Comparison of ENCODE assay signal across 12 cellular contexts in genomic region chr2:111032721-111033532, GRCh38.
DNase-seq lines count a peak whose midpoint lies in the region; ATAC-seq and TF ChIP-seq lines count a peak whose summit lies in the region.
"Had no signal": no experiment of that assay in that cellular context is flagged by ENCODE, and none has a peak within 500 bp of the region (broad histone marks: within the 10 kb centered on the region; RNA-seq: fewer than 3 reads in every experiment).

No MANE protein-coding gene starts in this region.

- no peak overlapping the region for H2AFZ ChIP-seq in neuronal stem cell (ENCODE audit: low read length)

- peak overlapping the region; percentile 3 for H2BK15ac ChIP-seq in neuronal stem cell (ENCODE audit: low read length)

- H2BK5ac ChIP-seq in neuronal stem cell (ENCODE audit: low read length) = no peak overlapping the region

- no peaks in the 10 kb centered on the region for H3K79me1 ChIP-seq in neuronal stem cell (ENCODE audit: low read depth, low read length)

- H2AK5ac ChIP-seq in neuronal stem cell (ENCODE audit: low read depth, low read length) = peak overlapping the region; percentile 30

- no peaks in the 10 kb centered on the region for H3K27me3 ChIP-seq in neuronal stem cell (ENCODE audit: control insufficient read depth in 3 of 3, insufficient read depth in 3 of 3, low read depth in 1 of 3, low read length in 3 of 3)

- ATAC-seq in GM19023 (IDR thresholded peaks at IDR 0.05; ENCODE audit: unreplicated experiment) = no peak
- ATAC-seq: activated T-cell treated with anti-CD3 and anti-CD28 coated beads, Interleukin-2, amount 50 U/mL, for 72 hours; natural killer cell treated with Interleukin-12 subunit alpha and Interleukin-12 subunit beta and Interleukin-15 and Interleukin-18, amount 100 ng/mL, for 72 hours had no signal

- no peak overlapping the region for H3K27ac ChIP-seq in neuronal stem cell (replicated peaks; ENCODE audit: low read length)

- peak; percentile 16 for DNase-seq in ELF-1 (ENCODE audit: low read depth, low spot score)
- DNase-seq in NCI-H460 (ENCODE audit: extremely low read depth, low read depth) = peak; percentile 43
- peak; percentile 3 for DNase-seq in fibroblast of mammary gland (ENCODE audit: low read depth)
- no peak for DNase-seq in neuronal stem cell (ENCODE audit: low spot score)
- DNase-seq in NCI-H524 treated with DMSO at 0.1 percent for 48 hours (lab: John Stamatoyannopoulos, UW) = no peak
- no peak for DNase-seq in glutamatergic neuron
- DNase-seq in NCI-H187 (lab: John Stamatoyannopoulos, UW) = no peak
- DNase-seq: GOT3, NCI-H1105 had no signal

- H3K4me3 Mint-ChIP-seq in glutamatergic neuron (ENCODE audit: unreplicated experiment) = no peak overlapping the region
- H3K4me3 Mint-ChIP-seq: activated T-cell treated with anti-CD3 and anti-CD28 coated beads, Interleukin-2, amount 50 U/mL, for 72 hours; natural killer cell treated with Interleukin-12 subunit alpha and Interleukin-12 subunit beta and Interleukin-15 and Interleukin-18, amount 100 ng/mL, for 72 hours had no signal

- no peak overlapping the region for H2BK12ac ChIP-seq in neuronal stem cell (ENCODE audit: low read length)

- no peak overlapping the region for H3K27ac Mint-ChIP-seq in glutamatergic neuron (ENCODE audit: unreplicated experiment)
- H3K27ac Mint-ChIP-seq: activated T-cell treated with anti-CD3 and anti-CD28 coated beads, Interleukin-2, amount 50 U/mL, for 72 hours had no signal

- H3K14ac ChIP-seq in neuronal stem cell (ENCODE audit: low read length) = no peak overlapping the region

- no peaks in the 10 kb centered on the region for H3K9me3 Mint-ChIP-seq in glutamatergic neuron (ENCODE audit: unreplicated experiment)
- H3K9me3 Mint-ChIP-seq: natural killer cell treated with Interleukin-12 subunit alpha and Interleukin-12 subunit beta and Interleukin-15 and Interleukin-18, amount 100 ng/mL, for 72 hours had no signal

- no peak overlapping the region for H3K23ac ChIP-seq in neuronal stem cell (ENCODE audit: low read depth, low read length, poor library complexity)

- no peaks in the 10 kb centered on the region for H3K36me3 ChIP-seq in neuronal stem cell (replicated peaks in 1 of 2; ENCODE audit: control insufficient read depth in 2 of 2, insufficient read depth in 2 of 2, low read length in 2 of 2)

- H3K4me2 ChIP-seq in neuronal stem cell (ENCODE audit: insufficient read depth, low read length, poor library complexity, severe bottlenecking) = no peak overlapping the region

- H3K4ac ChIP-seq in neuronal stem cell (ENCODE audit: low read length) = no peak overlapping the region

- peaks cover 0 to under 1% of the 10 kb centered on the region in 2 donors for H3K9me3 ChIP-seq in neuronal stem cell (replicated peaks in 1 of 2; ENCODE audit: control insufficient read depth in 2 of 2, insufficient read depth in 1 of 2, low read depth in 1 of 2, low read length in 2 of 2)

- TF ChIP-seq CTCF in fibroblast of mammary gland (conservative IDR thresholded peaks at IDR 0.05; ENCODE audit: control insufficient read depth, insufficient read depth, low read depth, low read length) (no peak), glutamatergic neuron (IDR thresholded peaks at IDR 0.05; ENCODE audit: partially characterized antibody, unreplicated experiment) (no peak)

- peak overlapping the region; percentile 4 for H3K18ac ChIP-seq in neuronal stem cell (ENCODE audit: low read length)

- peaks cover 4% of the 10 kb centered on the region for H3K27me3 Mint-ChIP-seq in glutamatergic neuron (ENCODE audit: unreplicated experiment)

- peaks cover 13% of the 10 kb centered on the region for H3K4me1 Mint-ChIP-seq in glutamatergic neuron (ENCODE audit: low read depth, unreplicated experiment)

- no CpG with 5 or more reads among the region's 10 CpGs for WGBS in neuronal stem cell (ENCODE audit: extremely low coverage in 2 of 2, insufficient read length in 2 of 2, insufficient replicate concordance in 1 of 2), 2 donors

- no peak overlapping the region for H4K91ac ChIP-seq in neuronal stem cell (ENCODE audit: low read depth, low read length, poor library complexity)

- H3K36me3 Mint-ChIP-seq in glutamatergic neuron (ENCODE audit: unreplicated experiment) = no peaks in the 10 kb centered on the region

- H3K9ac ChIP-seq in neuronal stem cell (ENCODE audit: low read depth, low read length, poor library complexity) = no peak overlapping the region

- H3K4me3 ChIP-seq in fibroblast of mammary gland (ENCODE audit: control insufficient read depth, low read depth, low read length) (no peak overlapping the region), neuronal stem cell (ENCODE audit: low read length in 2 of 2) (no peak overlapping the region)

- H3K4me1 ChIP-seq in neuronal stem cell (ENCODE audit: control insufficient read depth in 2 of 2, insufficient read depth in 1 of 2, low read depth in 1 of 2, low read length in 2 of 2) = peaks cover 8 to 15% of the 10 kb centered on the region in 2 donors

- no peak overlapping the region for H2BK120ac ChIP-seq in neuronal stem cell (ENCODE audit: low read depth, low read length)

- H4K8ac ChIP-seq in neuronal stem cell (ENCODE audit: low read depth, low read length) = no peak overlapping the region

Comparison
In these comparisons a context has a peak if more than half of its experiments do, and no peak if none do; other contexts are left out.
1. DNase-seq: peak in ELF-1 (single experiment), NCI-H460 (single experiment) and fibroblast of mammary gland (single experiment); none in neuronal stem cell (single experiment), NCI-H524 treated with DMSO at 0.1 percent for 48 hours (single experiment), glutamatergic neuron (single experiment) and NCI-H187 (0 of 2).